Comparison of ENCODE assay signal across 34 cellular contexts in genomic region chr1:53084589-53084971, GRCh38. TPM values are rescaled to one million over a fixed set of nuclear protein-coding genes. Genes with fewer than 3 reads are reported as not detected.
DNase-seq lines count a peak whose midpoint lies in the region; ATAC-seq and TF ChIP-seq lines count a peak whose summit lies in the region.
"Had no signal": no experiment of that assay in that cellular context is flagged by ENCODE, and none has a peak within 500 bp of the region (broad histone marks: within the 10 kb centered on the region; RNA-seq: fewer than 3 reads in every experiment).

No MANE protein-coding gene starts in this region.

- no peaks in the 10 kb centered on the region for H3K9me3 Mint-ChIP-seq in WTC11
- no peaks in the 10 kb centered on the region for H3K9me3 Mint-ChIP-seq in neural progenitor cell
- H3K9me3 Mint-ChIP-seq in CD4-positive, alpha-beta memory T cell: peaks cover 0 to 2% (median 0%) of the 10 kb centered on the region in 8 donors
- H3K9me3 Mint-ChIP-seq: activated CD8-positive, alpha-beta T cell treated with anti-CD3 and anti-CD28 coated beads for 36 hours; activated naive CD4-positive, alpha-beta T cell treated with anti-CD3 and anti-CD28 coated beads for 36 hours; brain; CD14-positive monocyte; memory B cell had no signal

- no peak overlapping the region for H2AFZ ChIP-seq in neural progenitor cell (replicated peaks)

- ATAC-seq in WTC11 (no peak), foreskin keratinocyte (peak; percentile 18), GM18861 (IDR thresholded peaks at IDR 0.05; ENCODE audit: unreplicated experiment) (no peak)
- ATAC-seq: activated CD8-positive, alpha-beta T cell treated with anti-CD3 and anti-CD28 coated beads for 36 hours; left lung; SK-N-SH treated with all-trans-retinoic acid at 6 μM for 48 hours; T-helper 17 cell had no signal

- H4K20me1 ChIP-seq in neural progenitor cell (ENCODE audit: low read depth): no peaks in the 10 kb centered on the region

- POLR2A ChIA-PET in WTC11 (lab: Charles Lee): no interaction called here
- POLR2A ChIA-PET in CD4-positive, alpha-beta memory T cell (lab: Charles Lee; ENCODE audit: partially characterized antibody): no interaction called here

- no peaks in the 10 kb centered on the region for H3K27me3 ChIP-seq in foreskin keratinocyte
- no peaks in the 10 kb centered on the region for H3K27me3 ChIP-seq in neural progenitor cell
- H3K27me3 ChIP-seq in tibial artery: no peaks in the 10 kb centered on the region
- no peaks in the 10 kb centered on the region for H3K27me3 ChIP-seq in CD4-positive, alpha-beta memory T cell (ENCODE audit: insufficient read depth, low read length)
- H3K27me3 ChIP-seq: adrenal gland, left lung, suprapubic skin had no signal

- H3K9ac ChIP-seq in neural progenitor cell: no peak overlapping the region

- H3K4me3 Mint-ChIP-seq in WTC11: no peak overlapping the region
- H3K4me3 Mint-ChIP-seq in neural progenitor cell: no peak overlapping the region
- no peak overlapping the region for H3K4me3 Mint-ChIP-seq in CD4-positive, alpha-beta memory T cell
- H3K4me3 Mint-ChIP-seq: activated CD8-positive, alpha-beta T cell treated with anti-CD3 and anti-CD28 coated beads for 36 hours; activated naive CD4-positive, alpha-beta T cell treated with anti-CD3 and anti-CD28 coated beads for 36 hours; brain; CD14-positive monocyte; memory B cell; T-helper 17 cell had no signal

- peak overlapping the region; percentile 80; the same call in 1 of the 2 replicates for H3K27ac Mint-ChIP-seq in WTC11
- peak overlapping the region; percentile 83 for H3K27ac Mint-ChIP-seq in neural progenitor cell
- peak overlapping the region in 1 of 7 donors; percentile 73 for H3K27ac Mint-ChIP-seq in CD4-positive, alpha-beta memory T cell
- H3K27ac Mint-ChIP-seq: activated CD8-positive, alpha-beta T cell treated with anti-CD3 and anti-CD28 coated beads for 36 hours; activated naive CD4-positive, alpha-beta T cell treated with anti-CD3 and anti-CD28 coated beads for 36 hours; memory B cell; T-helper 17 cell had no signal

- H3K9me3 ChIP-seq in neural progenitor cell (ENCODE audit: low read depth): no peaks in the 10 kb centered on the region
- H3K9me3 ChIP-seq in tibial artery: no peaks in the 10 kb centered on the region
- no peaks in the 10 kb centered on the region for H3K9me3 ChIP-seq in CD4-positive, alpha-beta memory T cell (ENCODE audit: control insufficient read depth in 1 of 2, low read length in 2 of 2)
- H3K9me3 ChIP-seq: adrenal gland, left lung, suprapubic skin had no signal

- H3K4me3 ChIP-seq in neural progenitor cell: no peak overlapping the region
- no peak overlapping the region for H3K4me3 ChIP-seq in tibial artery
- H3K4me3 ChIP-seq in CD4-positive, alpha-beta memory T cell (ENCODE audit: low read length in 2 of 2): no peak overlapping the region
- H3K4me3 ChIP-seq: adrenal gland, left lung, suprapubic skin had no signal

- H3K4me2 ChIP-seq in neural progenitor cell: no peak overlapping the region

- no peaks in the 10 kb centered on the region for H3K36me3 ChIP-seq in neural progenitor cell
- H3K36me3 ChIP-seq in tibial artery: peaks cover 0 to 41% (median 39%) of the 10 kb centered on the region in 3 donors
- H3K36me3 ChIP-seq in CD4-positive, alpha-beta memory T cell (ENCODE audit: insufficient read depth, low read length): no peaks in the 10 kb centered on the region
- H3K36me3 ChIP-seq: adrenal gland, left lung had no signal

- TF ChIP-seq CTCF in WTC11 (IDR thresholded peaks at IDR 0.05): no peak
- no peak for TF ChIP-seq CTCF in foreskin keratinocyte (conservative IDR thresholded peaks at IDR 0.05)
- TF ChIP-seq CTCF in neural progenitor cell (IDR thresholded peaks at IDR 0.05): no peak
- TF ChIP-seq CTCF in tibial artery (IDR thresholded peaks at IDR 0.05): no peak

- CTCF ChIA-PET in WTC11 (lab: Charles Lee): no interaction called here
- CTCF ChIA-PET in CD4-positive, alpha-beta memory T cell (lab: Charles Lee; ENCODE audit: partially characterized antibody): no interaction called here

- peak; percentile 21 for DNase-seq in Daoy (ENCODE audit: low read depth)
- DNase-seq in WTC11 (ENCODE audit: low spot score): no peak
- no peak for DNase-seq in foreskin keratinocyte
- DNase-seq in neural progenitor cell (ENCODE audit: low spot score): no peak
- DNase-seq in tibial artery: no peak
- no peak for DNase-seq in NCI-H2171 (lab: John Stamatoyannopoulos, UW)
- no peak for DNase-seq in CD4-positive, alpha-beta memory T cell
- DNase-seq: activated CD4-positive, alpha-beta T cell treated with anti-CD3 and anti-CD28 coated beads for 1 hour; activated CD8-positive, alpha-beta memory T cell treated with anti-CD3 and anti-CD28 coated beads, Interleukin-2, amount 50 U/mL, for 48 hours; activated CD8-positive, alpha-beta T cell treated with anti-CD3 and anti-CD28 coated beads for 36 hours; activated naive CD4-positive, alpha-beta T cell treated with anti-CD3 and anti-CD28 coated beads for 36 hours; adrenal gland; EL; islet precursor cell; Kasumi-1; NCI-H1417 treated with DMSO at 0.1 percent for 48 hours; NCI-H2081; NCI-H2227 treated with DMSO at 0.1 percent for 48 hours; NCI-H526; occipital lobe; Right ventricle myocardium superior; small intestine; stimulated activated naive CD4-positive, alpha-beta T cell treated with Interleukin-2 at 50 U/mL for 16 hours; T-helper 17 cell had no signal

- H3K36me3 Mint-ChIP-seq in WTC11 (no peaks in the 10 kb centered on the region), neural progenitor cell (no peaks in the 10 kb centered on the region)
- no peaks in the 10 kb centered on the region for H3K36me3 Mint-ChIP-seq in CD4-positive, alpha-beta memory T cell
- H3K36me3 Mint-ChIP-seq: brain, CD14-positive monocyte, memory B cell had no signal

- H3K4me1 ChIP-seq in foreskin keratinocyte (no peaks in the 10 kb centered on the region), neural progenitor cell (peaks cover 16% of the 10 kb centered on the region), tibial artery (no peaks in the 10 kb centered on the region)
- H3K4me1 ChIP-seq in CD4-positive, alpha-beta memory T cell (ENCODE audit: insufficient read depth, low read length): no peaks in the 10 kb centered on the region
- H3K4me1 ChIP-seq: adrenal gland, left lung had no signal

- H3F3A ChIP-seq in neural progenitor cell (ENCODE audit: low read depth): no peaks in the 10 kb centered on the region

- intact Hi-C loops in tibial artery (cut with DNase I; ENCODE audit: low total_unique reads): no loop called here
- intact Hi-C loops in CD4-positive, alpha-beta memory T cell (cut with micrococcal nuclease): no loop called here

- H3K79me2 ChIP-seq in neural progenitor cell (ENCODE audit: low read depth): no peaks in the 10 kb centered on the region

- H3K4me1 Mint-ChIP-seq in WTC11 (peaks cover 13% of the 10 kb centered on the region), neural progenitor cell (peaks cover 18% of the 10 kb centered on the region)
- no peaks in the 10 kb centered on the region for H3K4me1 Mint-ChIP-seq in CD4-positive, alpha-beta memory T cell
- H3K4me1 Mint-ChIP-seq: CD14-positive monocyte, memory B cell had no signal

- no peak overlapping the region for H3K27ac ChIP-seq in foreskin keratinocyte
- H3K27ac ChIP-seq in neural progenitor cell: no peak overlapping the region
- H3K27ac ChIP-seq in tibial artery: no peak overlapping the region
- H3K27ac ChIP-seq in CD4-positive, alpha-beta memory T cell (ENCODE audit: low read depth, low read length): no peak overlapping the region
- H3K27ac ChIP-seq: adrenal gland, left lung, suprapubic skin had no signal

- H3K27me3 Mint-ChIP-seq in WTC11 (ENCODE audit: low read depth) (no peaks in the 10 kb centered on the region; the same call in 1 of the 2 replicates), neural progenitor cell (ENCODE audit: insufficient read depth, low read depth) (peaks cover 24% of the 10 kb centered on the region)
- H3K27me3 Mint-ChIP-seq in CD4-positive, alpha-beta memory T cell: no peaks in the 10 kb centered on the region
- H3K27me3 Mint-ChIP-seq: activated CD8-positive, alpha-beta T cell treated with anti-CD3 and anti-CD28 coated beads for 36 hours had no signal

TF ChIP-seq in WTC11, 78 proteins besides CTCF, POLR2A, EP300 and RAD21 (continues in another document):
- TF ChIP-seq SP1 (CRISPR knock-in tag; conservative IDR thresholded peaks at IDR 0.05): no peak
- no peak for TF ChIP-seq PRRX2 (CRISPR knock-in tag; IDR thresholded peaks at IDR 0.05)
- TF ChIP-seq MAX (CRISPR knock-in tag; IDR thresholded peaks at IDR 0.05): no peak
- TF ChIP-seq E2F4 (CRISPR knock-in tag; IDR thresholded peaks at IDR 0.05; ENCODE audit: borderline replicate concordance, low read depth): no peak

RNA-seq across cellular contexts. Expression of gene PODN, which starts 22.6 kb away (rescaled TPM):
- not detected in 2 replicates for total RNA-seq in Daoy (2014; rRNA removed; shearing (Covaris generic))
- total RNA-seq in WTC11 (2021) (0.23 to 0.48 TPM (median 0.30 TPM) in 3 replicates), foreskin keratinocyte (not detected in 2 replicates), neural progenitor cell (ENCODE audit: low replicate concordance) (0.09 TPM in 1 of 2 replicates, not detected in the other)
- not detected in 2 replicates for polyA plus RNA-seq in foreskin keratinocyte
- total RNA-seq in CD4-positive, alpha-beta memory T cell: not detected
- polyA plus RNA-seq in CD4-positive, alpha-beta memory T cell: not detected
- total RNA-seq: activated CD8-positive, alpha-beta T cell treated with anti-CD3 and anti-CD28 coated beads for 36 hours; activated naive CD4-positive, alpha-beta T cell treated with anti-CD3 and anti-CD28 coated beads for 36 hours; H7; T-helper 17 cell had no signal
- polyA plus RNA-seq: CD14-positive monocyte had no signal

RNA-seq across cellular contexts. Expression of gene SLC1A7, which starts 57.9 kb away (rescaled TPM):
- total RNA-seq in Daoy (2014; rRNA removed; shearing (Covaris generic)): not detected in 2 replicates
- 0.07 to 0.14 TPM in 2 of 3 replicates, not detected in the other for total RNA-seq in WTC11 (2021)
- not detected in 2 replicates for total RNA-seq in foreskin keratinocyte
- not detected in 2 replicates for polyA plus RNA-seq in foreskin keratinocyte
- not detected in 2 replicates for total RNA-seq in neural progenitor cell (ENCODE audit: low replicate concordance)
- total RNA-seq in CD4-positive, alpha-beta memory T cell: not detected
- polyA plus RNA-seq in CD4-positive, alpha-beta memory T cell: not detected
- total RNA-seq: activated CD8-positive, alpha-beta T cell treated with anti-CD3 and anti-CD28 coated beads for 36 hours; activated naive CD4-positive, alpha-beta T cell treated with anti-CD3 and anti-CD28 coated beads for 36 hours; chondrocyte; H7; occipital lobe; suprapubic skin; T-helper 17 cell; urinary bladder had no signal
- polyA plus RNA-seq: CD14-positive monocyte had no signal
